8 cellular contexts compared by ENCODE assay signal in genomic region chr4:108651068-108651794, GRCh38. TPM values are rescaled to one million over a fixed set of nuclear protein-coding genes. Genes with fewer than 3 reads are reported as not detected.
DNase-seq lines count a peak whose midpoint lies in the region; ATAC-seq and TF ChIP-seq lines count a peak whose summit lies in the region.

No MANE protein-coding gene starts in this region.

- H3K4me2 ChIP-seq in SU-DHL-6 (ENCODE audit: low read depth, low read length, poor library complexity, severe bottlenecking) (peak overlapping the region; percentile 92), neural progenitor cell (peak overlapping the region; percentile 91)

- no peaks in the 10 kb centered on the region for H3K36me3 ChIP-seq in SU-DHL-6 (ENCODE audit: low read length)
- peaks cover 5% of the 10 kb centered on the region for H3K36me3 ChIP-seq in neural progenitor cell

- H3K27me3 Mint-ChIP-seq in Calu3 (ENCODE audit: unreplicated experiment): no peaks in the 10 kb centered on the region
- no peaks in the 10 kb centered on the region for H3K27me3 Mint-ChIP-seq in neural progenitor cell (ENCODE audit: insufficient read depth, low read depth)

- peak overlapping the region; percentile 87 for H2AFZ ChIP-seq in SU-DHL-6 (ENCODE audit: low read depth, low read length, severe bottlenecking)
- H2AFZ ChIP-seq in neural progenitor cell (replicated peaks): peak overlapping the region; percentile 90

- H3K4me1 Mint-ChIP-seq in Calu3 (ENCODE audit: low read depth, unreplicated experiment) (peaks cover 29% of the 10 kb centered on the region), neural progenitor cell (peaks cover 5% of the 10 kb centered on the region)

- H3K9me2 ChIP-seq in SU-DHL-6 (replicated peaks; ENCODE audit: insufficient read depth, low read length): no peaks in the 10 kb centered on the region

- no peak for ATAC-seq in GM21447 (IDR thresholded peaks at IDR 0.05; ENCODE audit: unreplicated experiment)

- no peaks in the 10 kb centered on the region for H3K27me3 ChIP-seq in SU-DHL-6 (ENCODE audit: low read length)
- H3K27me3 ChIP-seq in neural progenitor cell: no peaks in the 10 kb centered on the region

- TF ChIP-seq POLR2A in erythroblast (IDR thresholded peaks at IDR 0.05; ENCODE audit: low read length): no peak

- no peak for TF ChIP-seq CTCF in Calu3 (IDR thresholded peaks at IDR 0.05; ENCODE audit: unreplicated experiment)
- TF ChIP-seq CTCF in HFF-Myc (IDR thresholded peaks at IDR 0.05; ENCODE audit: low read depth, low read length, missing control alignments): no peak
- TF ChIP-seq CTCF in SU-DHL-6 (IDR thresholded peaks at IDR 0.05; ENCODE audit: insufficient read depth, low read length, poor library complexity, severe bottlenecking): no peak
- TF ChIP-seq CTCF in neural progenitor cell (IDR thresholded peaks at IDR 0.05): no peak
- no peak for TF ChIP-seq CTCF in GM20000 (IDR thresholded peaks at IDR 0.05; ENCODE audit: extremely low read depth, missing control alignments)

- peaks cover 35% of the 10 kb centered on the region for H3K79me2 ChIP-seq in SU-DHL-6 (ENCODE audit: insufficient read depth, low read length)
- peaks cover 58% of the 10 kb centered on the region for H3K79me2 ChIP-seq in neural progenitor cell (ENCODE audit: low read depth)

- H4K20me1 ChIP-seq in SU-DHL-6 (ENCODE audit: low read depth, low read length): no peaks in the 10 kb centered on the region
- no peaks in the 10 kb centered on the region for H4K20me1 ChIP-seq in neural progenitor cell (ENCODE audit: low read depth)

- no peak for DNase-seq in Calu3
- DNase-seq in HFF-Myc (ENCODE audit: extremely low read depth, low read depth): no peak
- peak; percentile 56 to 63 for DNase-seq in erythroblast (lab: John Stamatoyannopoulos, UW)
- peak; percentile 27 for DNase-seq in neural progenitor cell (ENCODE audit: low spot score)
- no peak for DNase-seq in GM20000 (ENCODE audit: low spot score)
- DNase-seq in SHP77 treated with DMSO at 0.1 percent for 48 hours (lab: John Stamatoyannopoulos, UW): no peak

- no peaks in the 10 kb centered on the region for H3K9me3 Mint-ChIP-seq in Calu3 (ENCODE audit: low read depth, unreplicated experiment)
- no peaks in the 10 kb centered on the region for H3K9me3 Mint-ChIP-seq in neural progenitor cell

- H3F3A ChIP-seq in SU-DHL-6 (ENCODE audit: insufficient read depth) (peaks cover 6% of the 10 kb centered on the region; the same call in 1 of the 2 replicates), neural progenitor cell (ENCODE audit: low read depth) (no peaks in the 10 kb centered on the region)

- H3K9me3 ChIP-seq in SU-DHL-6 (ENCODE audit: insufficient read depth, low read length): no peaks in the 10 kb centered on the region
- H3K9me3 ChIP-seq in neural progenitor cell (ENCODE audit: low read depth): no peaks in the 10 kb centered on the region

- peak overlapping the region; percentile 96 for H3K27ac Mint-ChIP-seq in Calu3 (ENCODE audit: unreplicated experiment)
- peak overlapping the region; percentile 93 for H3K27ac Mint-ChIP-seq in neural progenitor cell

- H3K27ac ChIP-seq in SU-DHL-6 (ENCODE audit: low read depth, low read length) (no peak overlapping the region; the same call in 1 of the 2 replicates), neural progenitor cell (peak overlapping the region; percentile 95)

- peaks cover 6% of the 10 kb centered on the region for H3K4me1 ChIP-seq in neural progenitor cell

- peak overlapping the region; percentile 93 for H3K4me3 ChIP-seq in HFF-Myc (replicated peaks; ENCODE audit: low read depth, low read length)
- peak overlapping the region; percentile 94 for H3K4me3 ChIP-seq in SU-DHL-6 (ENCODE audit: insufficient read depth, low read length, poor library complexity, severe bottlenecking)
- H3K4me3 ChIP-seq in neural progenitor cell: peak overlapping the region; percentile 80

- CTCF ChIA-PET in Calu3 (lab: Charles Lee): no interaction called here

- H3K36me3 Mint-ChIP-seq in Calu3 (ENCODE audit: insufficient read depth, unreplicated experiment) (peaks cover 21% of the 10 kb centered on the region), neural progenitor cell (no peaks in the 10 kb centered on the region)

- peak overlapping the region; percentile 83 for H3K9ac ChIP-seq in SU-DHL-6 (ENCODE audit: low read length)
- peak overlapping the region; percentile 90 for H3K9ac ChIP-seq in neural progenitor cell

- H3K4me3 Mint-ChIP-seq in Calu3 (ENCODE audit: low read depth, unreplicated experiment): peak overlapping the region; percentile 86
- peak overlapping the region; percentile 94 for H3K4me3 Mint-ChIP-seq in neural progenitor cell

- BruUV-seq in Calu3 (replicated peaks; lab: Mats Ljungman, UMichigan): no TSS peak

- intact Hi-C loops in Calu3 (cut with micrococcal nuclease; ENCODE audit: unreplicated experiment): no loop called here

RNA-seq across cellular contexts. Expression of gene OSTC, which starts 0.8 kb away (rescaled TPM):
- 74.0 and 82.7 TPM in 2 replicates for total RNA-seq in Calu3 (2022)
- total RNA-seq in neural progenitor cell (ENCODE audit: low replicate concordance): 213 and 290 TPM in 2 replicates

RNA-seq across cellular contexts. Expression of gene RPL34, which starts 30.9 kb away (rescaled TPM):
- total RNA-seq in Calu3 (2022): 531 and 589 TPM in 2 replicates
- 1,625 and 2,510 TPM in 2 replicates for total RNA-seq in neural progenitor cell (ENCODE audit: low replicate concordance)

Comparison
In these comparisons a context has a peak if more than half of its experiments do, and no peak if none do; other contexts are left out.
1. DNase-seq: peak in erythroblast (2 of 2) and neural progenitor cell (single experiment); none in Calu3 (single experiment), HFF-Myc (single experiment), GM20000 (single experiment) and SHP77 treated with DMSO at 0.1 percent for 48 hours (single experiment).
2. Peak in every context shown above with its lines, with median percentiles within 50 percentile points of each other: H3K4me3 ChIP-seq.